ENCODE assay signal across 15 cellular contexts in the genomic region with DNA sequence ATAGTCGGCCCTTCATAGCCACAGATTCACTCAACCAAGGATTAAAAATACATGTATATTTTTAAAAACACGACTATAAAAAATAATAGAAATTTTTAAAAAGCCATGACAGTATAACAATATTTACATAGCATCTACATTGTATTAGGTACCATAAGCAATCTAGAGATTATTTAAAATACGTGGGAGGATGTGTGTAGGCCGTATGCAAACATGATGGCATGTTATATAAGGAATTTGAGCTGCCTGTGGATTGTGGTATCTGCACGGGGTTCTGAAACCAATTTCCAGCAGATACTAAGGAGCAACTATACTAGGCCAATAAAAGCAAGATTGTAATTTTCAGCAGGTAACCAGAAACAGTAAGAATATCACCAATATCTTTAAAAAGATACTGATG.
"Had no signal": no experiment of that assay in that cellular context is flagged by ENCODE, and none has a peak within 500 bp of the region (broad histone marks: within the 10 kb centered on the region; RNA-seq: fewer than 3 reads in every experiment).

No MANE protein-coding gene starts in this region.

- H3K36me3 ChIP-seq: heart left ventricle, stomach had no signal

- H3K9me3 ChIP-seq: stomach had no signal

- H3K9me3 Mint-ChIP-seq: natural killer cell treated with Interleukin-12 subunit alpha and Interleukin-12 subunit beta and Interleukin-15 and Interleukin-18, amount 100 ng/mL, for 72 hours had no signal

- H2AFZ ChIP-seq: parathyroid adenoma had no signal

- H3K27me3 Mint-ChIP-seq: natural killer cell treated with Interleukin-12 subunit alpha and Interleukin-12 subunit beta and Interleukin-15 and Interleukin-18, amount 100 ng/mL, for 72 hours had no signal

- ATAC-seq: esophagus mucosa; heart left ventricle; left lobe of liver; natural killer cell treated with Interleukin-12 subunit alpha and Interleukin-12 subunit beta and Interleukin-15 and Interleukin-18, amount 100 ng/mL, for 72 hours; sciatic nerve had no signal

- H3K9ac ChIP-seq: parathyroid adenoma had no signal

- H3K27ac Mint-ChIP-seq: natural killer cell treated with Interleukin-12 subunit alpha and Interleukin-12 subunit beta and Interleukin-15 and Interleukin-18, amount 100 ng/mL, for 72 hours had no signal

- H3K27ac ChIP-seq: heart left ventricle, parathyroid adenoma, stomach had no signal

- DNase-seq: effector memory CD4-positive, alpha-beta T cell; heart left ventricle; hippocampal formation; kidney glomerular epithelial cell; mammary epithelial cell; stimulated activated CD4-positive, alpha-beta T cell treated with anti-CD3 and anti-CD28 coated beads, Interleukin-2, amount 100 ng/mL, for 24 hours; stimulated activated naive CD4-positive, alpha-beta T cell; stomach; substantia nigra; trophoblast cell had no signal

- H3K27me3 ChIP-seq: heart left ventricle, stomach had no signal

- H3K4me3 Mint-ChIP-seq: natural killer cell treated with Interleukin-12 subunit alpha and Interleukin-12 subunit beta and Interleukin-15 and Interleukin-18, amount 100 ng/mL, for 72 hours had no signal

- H3K4me3 ChIP-seq: heart left ventricle, stomach had no signal
